14 cellular contexts compared by ENCODE assay signal in genomic region chr22:44580176-44580575, GRCh38.
"Had no signal": no experiment of that assay in that cellular context is flagged by ENCODE, and none has a peak within 500 bp of the region (broad histone marks: within the 10 kb centered on the region; RNA-seq: fewer than 3 reads in every experiment).

No MANE protein-coding gene starts in this region.

- H3K36me3 Mint-ChIP-seq: activated naive CD4-positive, alpha-beta T cell treated with anti-CD3 and anti-CD28 coated beads, Interleukin-2, amount 10 ng/mL, durations not matched to agents 7 days and 5 days; WTC11 had no signal

- H3K4me1 ChIP-seq: colonic mucosa, tibial nerve had no signal

- ATAC-seq: WTC11 had no signal

- H3K4me1 Mint-ChIP-seq: activated CD4-positive, alpha-beta T cell treated with anti-CD3 and anti-CD28 coated beads, Interleukin-2, amount 10 ng/mL, durations not matched to agents 24 days and 14 days; activated naive CD4-positive, alpha-beta T cell treated with anti-CD3 and anti-CD28 coated beads, Interleukin-2, amount 10 ng/mL, durations not matched to agents 7 days and 5 days; WTC11 had no signal

- DNase-seq: activated CD4-positive, alpha-beta T cell treated with anti-CD3 and anti-CD28 coated beads, Interleukin-2, amount 10 ng/mL, durations not matched to agents 24 days and 14 days; activated CD8-positive, alpha-beta memory T cell treated with anti-CD3 and anti-CD28 coated beads for 24 hours; activated naive CD4-positive, alpha-beta T cell treated with anti-CD3 and anti-CD28 coated beads, Interleukin-2, amount 10 ng/mL, durations not matched to agents 7 days and 5 days; colonic mucosa; effector CD4-positive, alpha-beta T cell; hippocampal formation; nephron progenitor cell; stimulated activated CD4-positive, alpha-beta T cell treated with anti-CD3 and anti-CD28 coated beads, Interleukin-4, amount 100 ng/mL, for 1 hour; stimulated activated naive CD4-positive, alpha-beta T cell; T-helper 2 cell had no signal

- H3K9me3 ChIP-seq: colonic mucosa, esophagus muscularis mucosa had no signal

- H3K4me3 ChIP-seq: cardiac muscle cell, colonic mucosa, esophagus muscularis mucosa, tibial nerve had no signal

- H3K27ac Mint-ChIP-seq: activated CD4-positive, alpha-beta T cell treated with anti-CD3 and anti-CD28 coated beads, Interleukin-2, amount 10 ng/mL, durations not matched to agents 24 days and 14 days; activated naive CD4-positive, alpha-beta T cell treated with anti-CD3 and anti-CD28 coated beads, Interleukin-2, amount 10 ng/mL, durations not matched to agents 7 days and 5 days; nephron progenitor cell; WTC11 had no signal

- H3K27me3 ChIP-seq: cardiac muscle cell, colonic mucosa had no signal

- H3K9me3 Mint-ChIP-seq: activated CD4-positive, alpha-beta T cell treated with anti-CD3 and anti-CD28 coated beads, Interleukin-2, amount 10 ng/mL, durations not matched to agents 24 days and 14 days; activated naive CD4-positive, alpha-beta T cell treated with anti-CD3 and anti-CD28 coated beads, Interleukin-2, amount 10 ng/mL, durations not matched to agents 7 days and 5 days; nephron progenitor cell; WTC11 had no signal

- H3K4me3 Mint-ChIP-seq: activated CD4-positive, alpha-beta T cell treated with anti-CD3 and anti-CD28 coated beads, Interleukin-2, amount 10 ng/mL, durations not matched to agents 24 days and 14 days; activated naive CD4-positive, alpha-beta T cell treated with anti-CD3 and anti-CD28 coated beads, Interleukin-2, amount 10 ng/mL, durations not matched to agents 7 days and 5 days; nephron progenitor cell; WTC11 had no signal

- H3K36me3 ChIP-seq: cardiac muscle cell, colonic mucosa, esophagus muscularis mucosa, tibial nerve had no signal

- H3K27ac ChIP-seq: cardiac muscle cell, colonic mucosa, esophagus muscularis mucosa, tibial nerve had no signal
